Comparison of ENCODE assay signal across 6 cellular contexts in genomic region chr19:38386968-38387549, GRCh38. TPM values are rescaled to one million over a fixed set of nuclear protein-coding genes. Genes with fewer than 3 reads are reported as not detected.
A peak's percentile ranks its signal among the peaks of the same experiment; 100 is the strongest.
DNase-seq lines count a peak whose midpoint lies in the region; FAIRE-seq and TF ChIP-seq lines count a peak whose summit lies in the region.

No MANE protein-coding gene starts in this region.

- H3K27me3 ChIP-seq in HUES6 (ENCODE audit: control insufficient read depth, insufficient read depth, low read length) (peaks cover 12% of the 10 kb centered on the region; the same call in 1 of the 2 replicates), bronchial epithelial cell (ENCODE audit: control insufficient read depth, insufficient read depth, low read length) (no peaks in the 10 kb centered on the region)

- peaks cover 13% of the 10 kb centered on the region for H3K36me3 Mint-ChIP-seq in osteocyte (ENCODE audit: unreplicated experiment)

- no peaks in the 10 kb centered on the region for H3K9me3 ChIP-seq in HUES6 (ENCODE audit: control insufficient read depth, insufficient read depth, low read depth, low read length)

- no peaks in the 10 kb centered on the region for H3K9me3 Mint-ChIP-seq in osteocyte (ENCODE audit: unreplicated experiment)

- H3K9ac ChIP-seq in HUES6 (ENCODE audit: low read length) = no peak overlapping the region

- peak overlapping the region; percentile 92 for H3K4me3 Mint-ChIP-seq in osteocyte (ENCODE audit: unreplicated experiment)

- in situ Hi-C loops in G401 (cut with HindIII; ENCODE audit: low sequenced_read_pairs) = no loop called here

- peaks cover 13% of the 10 kb centered on the region for H3K4me1 Mint-ChIP-seq in osteocyte (ENCODE audit: unreplicated experiment)

- TF ChIP-seq CTCF in bronchial epithelial cell (IDR thresholded peaks at IDR 0.05; ENCODE audit: insufficient read depth, low read length, severe bottlenecking) = no peak
- TF ChIP-seq CTCF in osteocyte (IDR thresholded peaks at IDR 0.05) = no peak

- peak overlapping the region; percentile 87 for H3K27ac Mint-ChIP-seq in osteocyte (ENCODE audit: unreplicated experiment)

- DNase-seq in bronchial epithelial cell (ENCODE audit: low read depth) = no peak
- no peak for DNase-seq in osteocyte (ENCODE audit: extremely low spot score, unreplicated experiment)
- no peak for DNase-seq in G401 (ENCODE audit: low spot score)
- DNase-seq in COLO668 (lab: John Stamatoyannopoulos, UW; ENCODE audit: unreplicated experiment) = no peak
- DNase-seq in ureter (ENCODE audit: low spot score) = no peak

- no peak for FAIRE-seq in bronchial epithelial cell (lab: Jason Lieb, UNC)

- no peak overlapping the region for H3K27ac ChIP-seq in HUES6 (ENCODE audit: low read depth, low read length)

- no peaks in the 10 kb centered on the region for H3K27me3 Mint-ChIP-seq in osteocyte (ENCODE audit: unreplicated experiment)

- peaks cover 23% of the 10 kb centered on the region for H3K4me1 ChIP-seq in HUES6 (ENCODE audit: control insufficient read depth, insufficient read depth, low read length)

- H3K36me3 ChIP-seq in HUES6 (ENCODE audit: control insufficient read depth, insufficient read depth, low read length) (peaks cover 25% of the 10 kb centered on the region), bronchial epithelial cell (ENCODE audit: control insufficient read depth, insufficient read depth, low read length) (peaks cover 10% of the 10 kb centered on the region)

- H3K4me3 ChIP-seq in HUES6 (ENCODE audit: low read depth, low read length) (peak overlapping the region; percentile 97), bronchial epithelial cell (ENCODE audit: low read depth, low read length) (peak overlapping the region; percentile 63)

RNA-seq across cellular contexts. Expression of gene GGN, which starts 0.8 kb away (rescaled TPM):
- total RNA-seq in bronchial epithelial cell (under 0.01 and 0.13 TPM in 2 replicates), osteocyte (2.1 and 2.3 TPM in 2 replicates), ureter (0.86 TPM)
- total RNA-seq in G401 (2014; rRNA removed; shearing (Covaris generic)) = 0.78 TPM in 1 of 2 replicates, not detected in the other

RNA-seq across cellular contexts. Expression of gene SPRED3, which starts 1.4 kb away (rescaled TPM):
- total RNA-seq in bronchial epithelial cell = 0.13 and 0.26 TPM in 2 replicates
- total RNA-seq in osteocyte = 5.9 and 6.0 TPM in 2 replicates
- total RNA-seq in G401 (2014; rRNA removed; shearing (Covaris generic)) = 2.0 and 6.8 TPM in 2 replicates
- total RNA-seq in ureter = 2.1 TPM

RNA-seq across cellular contexts. Expression of gene PSMD8, which starts 12.7 kb away (rescaled TPM):
- total RNA-seq in bronchial epithelial cell = 209 and 260 TPM in 2 replicates
- total RNA-seq in osteocyte = 162 and 166 TPM in 2 replicates
- total RNA-seq in G401 (2014; rRNA removed; shearing (Covaris generic)) = 518 and 528 TPM in 2 replicates
- 139 TPM for total RNA-seq in ureter

RNA-seq across cellular contexts. Expression of gene FAM98C, which starts 15.8 kb away (rescaled TPM):
- 15.0 and 15.6 TPM in 2 replicates for total RNA-seq in bronchial epithelial cell
- total RNA-seq in osteocyte = 19.4 and 22.7 TPM in 2 replicates
- total RNA-seq in G401 (2014; rRNA removed; shearing (Covaris generic)) = 15.9 and 23.5 TPM in 2 replicates
- 23.8 TPM for total RNA-seq in ureter

RNA-seq across cellular contexts. Expression of gene RASGRP4, which starts 39.0 kb away (rescaled TPM):
- total RNA-seq in bronchial epithelial cell (not detected in 2 replicates), osteocyte (not detected in 2 replicates), ureter (1.7 TPM)
- not detected in 2 replicates for total RNA-seq in G401 (2014; rRNA removed; shearing (Covaris generic))
